8 cellular contexts compared by ENCODE assay signal in the genomic region with DNA sequence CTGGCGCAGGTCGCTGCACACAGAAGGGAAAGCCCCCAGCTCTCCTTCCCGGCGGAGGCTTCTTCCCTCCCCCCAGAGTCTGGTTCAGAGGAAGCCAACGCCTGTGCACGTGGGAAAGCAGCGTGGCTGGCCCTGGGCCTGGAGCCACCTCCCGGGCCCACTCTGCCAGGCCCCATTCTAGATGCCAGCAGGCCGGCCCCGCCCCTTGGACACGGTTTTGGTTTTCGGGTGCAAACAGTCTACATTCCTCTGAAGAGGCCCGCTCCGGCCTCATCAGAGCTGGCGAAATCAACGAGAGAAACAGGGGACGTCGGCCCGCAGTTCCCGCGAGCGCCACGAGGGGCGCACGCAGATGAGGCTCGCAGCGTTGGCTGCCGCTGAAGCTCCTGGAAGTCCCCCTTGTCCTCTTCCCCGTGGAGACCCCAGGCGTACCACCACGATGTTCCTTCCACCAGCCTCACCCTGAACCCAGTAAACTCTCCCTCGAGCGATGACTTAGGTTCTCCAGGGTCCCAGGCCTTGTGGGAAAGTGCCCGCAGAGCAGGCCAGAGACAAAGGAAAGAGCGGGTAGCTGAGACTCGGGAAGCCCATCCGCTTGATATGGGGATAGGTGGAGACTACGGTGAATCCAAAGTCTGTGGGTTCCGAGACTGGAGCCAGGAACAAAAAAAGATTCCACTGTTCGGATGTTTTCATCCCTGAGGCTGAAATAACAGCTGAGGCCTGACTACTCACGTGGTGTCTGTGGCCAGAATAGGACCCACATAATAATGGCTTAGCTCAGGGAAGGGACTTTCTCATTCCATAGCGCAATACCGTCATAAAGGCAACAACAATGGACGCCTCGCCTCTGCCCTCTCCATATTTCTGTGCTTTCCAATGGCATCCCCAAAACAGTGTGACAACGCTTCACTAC.
DNase-seq lines count a peak whose midpoint lies in the region; ATAC-seq and TF ChIP-seq lines count a peak whose summit lies in the region.

No MANE protein-coding gene starts in this region.

- H3K79me2 ChIP-seq in MM.1S (ENCODE audit: low read length): no peaks in the 10 kb centered on the region

- H3K27ac Mint-ChIP-seq in naive B cell: no peak overlapping the region

- H3K36me3 Mint-ChIP-seq in naive B cell: no peaks in the 10 kb centered on the region

- TF ChIP-seq CTCF in MM.1S (IDR thresholded peaks at IDR 0.05; ENCODE audit: low read length): peak; percentile 74
- TF ChIP-seq CTCF in esophagus squamous epithelium (IDR thresholded peaks at IDR 0.05): peak; percentile 77 to 97 (median 95)

- peaks cover 19 to 36% (median 21%) of the 10 kb centered on the region in 3 donors for H3K27me3 Mint-ChIP-seq in naive B cell

- H3K4me2 ChIP-seq in MM.1S (ENCODE audit: low read depth, low read length): peak overlapping the region; percentile 49; the same call in 1 of the 2 replicates

- H3K27ac ChIP-seq in MM.1S (ENCODE audit: low read length): no peak overlapping the region
- peak overlapping the region; percentile 52 to 75 (median 66) for H3K27ac ChIP-seq in esophagus squamous epithelium

- peaks cover 5% of the 10 kb centered on the region; the same call in 1 of the 2 replicates for H3K27me3 ChIP-seq in H7 (ENCODE audit: control insufficient read depth, insufficient read depth, low read length)
- H3K27me3 ChIP-seq in MM.1S (replicated peaks; ENCODE audit: insufficient read depth, low read length): no peaks in the 10 kb centered on the region
- no peaks in the 10 kb centered on the region for H3K27me3 ChIP-seq in esophagus squamous epithelium

- peak overlapping the region; percentile 61 for H2AFZ ChIP-seq in MM.1S (ENCODE audit: low read length)

- no peak for TF ChIP-seq POLR2A in esophagus squamous epithelium (IDR thresholded peaks at IDR 0.05)

- no peaks in the 10 kb centered on the region for H3K9me2 ChIP-seq in MM.1S (replicated peaks; ENCODE audit: insufficient read depth, low read length)

- no peaks in the 10 kb centered on the region for H3F3A ChIP-seq in MM.1S (ENCODE audit: insufficient read depth, low read length)

- peak overlapping the region; percentile 30; the same call in 1 of the 2 replicates for H3K9ac ChIP-seq in ES-I3 (ENCODE audit: low read depth, low read length)
- no peak overlapping the region for H3K9ac ChIP-seq in MM.1S (ENCODE audit: low read length)

- H3K4me3 ChIP-seq in H7 (ENCODE audit: insufficient read depth, low read depth, low read length) (no peak overlapping the region), MM.1S (ENCODE audit: low read length) (0 out of 2 replicates have a peak overlapping the region, but pooled peaks have one; percentile 1), esophagus squamous epithelium (peak overlapping the region in 3 of 4 donors; percentile 12 to 50 (median 16))

- peak overlapping the region in 7 of 8 donors; percentile 42 to 80 (median 64) for H3K4me3 Mint-ChIP-seq in naive B cell

- H3K36me3 ChIP-seq in ES-I3 (ENCODE audit: insufficient read depth, low read length): no peaks in the 10 kb centered on the region
- H3K36me3 ChIP-seq in H7 (replicated peaks; ENCODE audit: control insufficient read depth, insufficient read depth, low read length): no peaks in the 10 kb centered on the region
- H3K36me3 ChIP-seq in MM.1S (replicated peaks; ENCODE audit: insufficient read depth, low read length): no peaks in the 10 kb centered on the region
- no peaks in the 10 kb centered on the region for H3K36me3 ChIP-seq in esophagus squamous epithelium

- H3K9me3 ChIP-seq in ES-I3 (ENCODE audit: control insufficient read depth, insufficient read depth, low read length): no peaks in the 10 kb centered on the region
- no peaks in the 10 kb centered on the region for H3K9me3 ChIP-seq in MM.1S (replicated peaks; ENCODE audit: insufficient read depth, low read length)
- no peaks in the 10 kb centered on the region for H3K9me3 ChIP-seq in esophagus squamous epithelium

- peaks cover 0 to 5% (median 0%) of the 10 kb centered on the region in 7 donors for H3K9me3 Mint-ChIP-seq in naive B cell

- intact Hi-C loops in esophagus squamous epithelium (cut with DNase I): no loop called here

- DNase-seq in H7 (peak; percentile 82), MM.1S (peak; percentile 67), esophagus squamous epithelium (lab: John Stamatoyannopoulos, UW) (no peak), naive B cell (peak; percentile 27), NCI-H2171 treated with DMSO at 0.1 percent for 48 hours (lab: John Stamatoyannopoulos, UW) (no peak)
- peak; percentile 51 for DNase-seq in activated T-cell treated with anti-CD3 and anti-CD28 coated beads, Interleukin-2, amount 50 U/mL, for 1 hour
- peak; percentile 73 for DNase-seq in stimulated activated naive CD8-positive, alpha-beta T cell treated with anti-CD3 and anti-CD28 coated beads, Interleukin-15, Interleukin-2, amounts not matched to agents 100 U/mL and 50 U/mL, for 24 hours

- 32 to 71% methylated on average over 15 to 35 of the region's 46 CpGs for WGBS in esophagus squamous epithelium, 2 donors

- no peaks in the 10 kb centered on the region for H4K20me1 ChIP-seq in MM.1S (ENCODE audit: insufficient read depth, low read length)

- peaks cover 3% of the 10 kb centered on the region; the same call in 1 of the 2 replicates for H3K4me1 ChIP-seq in ES-I3 (ENCODE audit: insufficient read depth, low read length)
- no peaks in the 10 kb centered on the region for H3K4me1 ChIP-seq in MM.1S (ENCODE audit: low read length)
- H3K4me1 ChIP-seq in esophagus squamous epithelium: peaks cover 5 to 41% (median 7%) of the 10 kb centered on the region in 3 donors

- peaks cover 0 to 7% (median 4%) of the 10 kb centered on the region in 3 donors for H3K4me1 Mint-ChIP-seq in naive B cell

- ATAC-seq in naive B cell (ENCODE audit: low read depth in 2 of 2): peak; percentile 59 to 76
- peak; percentile 81 for ATAC-seq in stimulated activated naive CD8-positive, alpha-beta T cell treated with anti-CD3 and anti-CD28 coated beads, Interleukin-15, Interleukin-2, amounts not matched to agents 100 U/mL and 50 U/mL, for 24 hours

Comparison
In these comparisons a context has a peak if more than half of its experiments do, and no peak if none do; other contexts are left out.
1. DNase-seq: peak in H7 (single experiment), MM.1S (single experiment), activated T-cell treated with anti-CD3 and anti-CD28 coated beads, Interleukin-2, amount 50 U/mL, for 1 hour (single experiment), naive B cell (single experiment) and stimulated activated naive CD8-positive, alpha-beta T cell treated with anti-CD3 and anti-CD28 coated beads, Interleukin-15, Interleukin-2, amounts not matched to agents 100 U/mL and 50 U/mL, for 24 hours (single experiment); none in esophagus squamous epithelium (single experiment) and NCI-H2171 treated with DMSO at 0.1 percent for 48 hours (single experiment).